In genomic region chr7:83040454-83040853, GRCh38 we compare ENCODE assay signal across 20 cellular contexts.
"Had no signal": no experiment of that assay in that cellular context is flagged by ENCODE, and none has a peak within 500 bp of the region (broad histone marks: within the 10 kb centered on the region; RNA-seq: fewer than 3 reads in every experiment).

No MANE protein-coding gene starts in this region.

- H3K4me1 ChIP-seq: foreskin keratinocyte, sigmoid colon, upper lobe of right lung had no signal

- H2AFZ ChIP-seq: hepatocyte had no signal

- H3K4me2 ChIP-seq: hepatocyte had no signal

- H3K27ac ChIP-seq: dorsolateral prefrontal cortex, foreskin keratinocyte, hepatocyte, sigmoid colon, thoracic aorta, upper lobe of right lung had no signal

- H3K4me3 ChIP-seq: dorsolateral prefrontal cortex, hepatocyte, sigmoid colon, thoracic aorta, upper lobe of right lung had no signal

- H3K27me3 ChIP-seq: dorsolateral prefrontal cortex, foreskin keratinocyte, hepatocyte, sigmoid colon, upper lobe of right lung had no signal

- H3K36me3 ChIP-seq: sigmoid colon, thoracic aorta, upper lobe of right lung had no signal

- ATAC-seq: activated CD4-positive, CD25-positive, alpha-beta regulatory T cell treated with anti-CD3 and anti-CD28 coated beads, Interleukin-2, amount 50 U/mL, for 24 hours; activated naive CD8-positive, alpha-beta T cell treated with anti-CD3 and anti-CD28 coated beads, Interleukin-2, amount 50 U/mL, for 24 hours; foreskin keratinocyte; left cardiac atrium; natural killer cell treated with Interleukin-12 subunit alpha and Interleukin-12 subunit beta and Interleukin-15 and Interleukin-18, amount 100 ng/mL, for 72 hours; stimulated activated effector memory CD8-positive, alpha-beta T cell treated with anti-CD3 and anti-CD28 coated beads, Interleukin-12 subunit alpha, Interleukin-12 subunit beta, amount 100 ng/mL, for 72 hours; upper lobe of right lung had no signal

- H3K79me2 ChIP-seq: hepatocyte had no signal

- DNase-seq: activated CD4-positive, alpha-beta T cell treated with anti-CD3 and anti-CD28 coated beads, Interleukin-2, amount 50 U/mL, for 1 hour; activated CD8-positive, alpha-beta memory T cell treated with anti-CD3 and anti-CD28 coated beads for 24 hours; activated CD8-positive, alpha-beta memory T cell treated with anti-CD3 and anti-CD28 coated beads, Interleukin-2, amount 50 U/mL, for 48 hours; activated effector memory CD4-positive, alpha-beta T cell treated with Interleukin-2 at 50 U/mL for 16 hours; activated naive CD4-positive, alpha-beta T cell treated with anti-CD3 and anti-CD28 coated beads, Interleukin-2, amount 10 ng/mL, durations not matched to agents 7 days and 5 days; activated naive CD8-positive, alpha-beta T cell treated with anti-CD3 and anti-CD28 coated beads, Interleukin-2, amount 50 U/mL, for 24 hours; activated T-cell treated with anti-CD3 and anti-CD28 coated beads, Interleukin-2, amount 50 U/mL, for 48 hours; anterior cingulate cortex; caudate nucleus; dorsolateral prefrontal cortex; foreskin keratinocyte; left cardiac atrium; sigmoid colon; stimulated activated CD4-positive, alpha-beta T cell treated with anti-CD3 and anti-CD28 coated beads, Interleukin-4, amount 100 ng/mL, for 24 hours; upper lobe of right lung had no signal

- H3K9me3 ChIP-seq: sigmoid colon, thoracic aorta, upper lobe of right lung had no signal
